Comparison of ENCODE assay signal across 9 cellular contexts in genomic region chr2:101149241-101150192, GRCh38. TPM values are rescaled to one million over a fixed set of nuclear protein-coding genes. Genes with fewer than 3 reads are reported as not detected.
DNase-seq lines count a peak whose midpoint lies in the region; ATAC-seq, FAIRE-seq and TF ChIP-seq lines count a peak whose summit lies in the region.
"Had no signal": no experiment of that assay in that cellular context is flagged by ENCODE, and none has a peak within 500 bp of the region (broad histone marks: within the 10 kb centered on the region; RNA-seq: fewer than 3 reads in every experiment).

No MANE protein-coding gene starts in this region.

- H3K9ac ChIP-seq in ES-I3 (ENCODE audit: low read depth, low read length) = peak overlapping the region; percentile 77; the same call in 1 of the 2 replicates
- H3K9ac ChIP-seq in H1 (replicated peaks in 1 of 4; ENCODE audit: extremely low read depth in 1 of 4, low read depth in 3 of 4, low read length in 3 of 4) = no peak overlapping the region

- no peak overlapping the region for H4K8ac ChIP-seq in H1 (ENCODE audit: extremely low read depth, insufficient read depth, low read length)

- CTCF ChIA-PET in H1 (lab: Charles Lee; ENCODE audit: partially characterized antibody) = interaction anchor here (0.5 to 4.5 kb wide), 13 partner anchors 9 to 557 kb away, joined by 3 to 64 read pairs (median 3); no protein-coding TSS in a partner anchor
- CTCF ChIA-PET in GM10248 (lab: Yijun Ruan, JAX) = interaction anchor here (0.9 to 6.2 kb wide), 10 partner anchors 10 to 539 kb away, joined by 3 to 60 read pairs (median 4); partner anchors contain the start of gene RPL31

- TF ChIP-seq RAD21 in H1 (IDR thresholded peaks at IDR 0.05 in 1 of 2, conservative IDR thresholded peaks at IDR 0.05 in 1 of 2; ENCODE audit: low read depth in 2 of 2, low read length in 2 of 2) = no peak

- peaks cover 29% of the 10 kb centered on the region for H3K4me1 Mint-ChIP-seq in neural crest cell

- peak overlapping the region; percentile 67 to 89 for H3K4me2 ChIP-seq in H1 (ENCODE audit: insufficient read depth in 1 of 2, low read depth in 2 of 2, low read length in 2 of 2)

- peaks cover 0 to 55% of the 10 kb centered on the region in 2 experiments; a peak in 2 of 4 replicates for H3K79me2 ChIP-seq in H1 (ENCODE audit: control insufficient read depth in 1 of 2, insufficient read depth in 2 of 2, low read length in 2 of 2)

- no peak overlapping the region for H2BK12ac ChIP-seq in H1 (ENCODE audit: low read depth, low read length)

- H3K27me3 Mint-ChIP-seq in neural crest cell (ENCODE audit: low read depth) = peaks cover 52% of the 10 kb centered on the region

- no peak overlapping the region for H2AFZ ChIP-seq in H1 (ENCODE audit: low read length)

- H3K36me3 ChIP-seq in ES-I3 (ENCODE audit: insufficient read depth, low read length) (no peaks in the 10 kb centered on the region), H1 (ENCODE audit: control insufficient read depth in 2 of 4, insufficient read depth in 4 of 4, low read length in 3 of 4) (no peaks in the 10 kb centered on the region)

- no peak overlapping the region for H2BK120ac ChIP-seq in H1 (replicated peaks; ENCODE audit: low read depth, low read length)

- no peak overlapping the region for H3K23ac ChIP-seq in H1 (ENCODE audit: insufficient read length)

- H2BK5ac ChIP-seq in H1 (ENCODE audit: low read depth, low read length) = no peak overlapping the region; the same call in 1 of the 2 replicates

- H3K27me3 ChIP-seq in H1 (replicated peaks in 1 of 4; ENCODE audit: control insufficient read depth in 3 of 4, extremely low read depth in 1 of 4, insufficient read depth in 3 of 4, low read length in 3 of 4) = peaks cover 0 to 8% (median 2%) of the 10 kb centered on the region in 4 experiments; a peak in 4 of 7 replicates

- no peak for TF ChIP-seq EP300 in H1 (IDR thresholded peaks at IDR 0.05; ENCODE audit: borderline replicate concordance in 1 of 2, low read depth in 2 of 2, low read length in 2 of 2)

- peaks cover 21% of the 10 kb centered on the region for H3K23me2 ChIP-seq in H1 (ENCODE audit: low read depth, low read length)

- H3K9me3 Mint-ChIP-seq in neural crest cell = no peaks in the 10 kb centered on the region

- H4K5ac ChIP-seq in H1 (ENCODE audit: insufficient read length, low read depth, low read length) = no peak overlapping the region

- peak overlapping the region; percentile 51 to 81 (median 65); a peak in 6 of 8 replicates for H3K4me3 ChIP-seq in H1 (ENCODE audit: extremely low read depth in 1 of 4, insufficient read depth in 2 of 4, low read depth in 3 of 4, low read length in 4 of 4)

- peak; percentile 57 to 61 for DNase-seq in NOMO-1 (lab: John Stamatoyannopoulos, UW; ENCODE audit: unreplicated experiment in 2 of 2)
- no peak for DNase-seq in H1 (ENCODE audit: low read depth in 1 of 2, low spot score in 2 of 2)
- DNase-seq in neural crest cell (ENCODE audit: low read depth, low spot score) = no peak
- DNase-seq in medulla oblongata (ENCODE audit: extremely low spot score) = no peak
- no peak for DNase-seq in GM10248 (ENCODE audit: extremely low spot score)

- no peak overlapping the region for H3K27ac ChIP-seq in H1 (ENCODE audit: low read depth, low read length)

- H3K79me1 ChIP-seq in H1 (ENCODE audit: low read depth, low read length) = peaks cover 3% of the 10 kb centered on the region; the same call in 1 of the 2 replicates

- H3K4me3 Mint-ChIP-seq in neural crest cell = peak overlapping the region; percentile 79

- ATAC-seq in GM21717 (IDR thresholded peaks at IDR 0.05; ENCODE audit: unreplicated experiment) (no peak), GM18861 (IDR thresholded peaks at IDR 0.05; ENCODE audit: unreplicated experiment) (no peak)

- H3K4me1 ChIP-seq in ES-I3 (ENCODE audit: insufficient read depth, low read length) (peaks cover 31% of the 10 kb centered on the region), H1 (replicated peaks in 1 of 4; ENCODE audit: control insufficient read depth in 3 of 4, insufficient read depth in 4 of 4, low read length in 3 of 4) (peaks cover 9 to 20% (median 13%) of the 10 kb centered on the region in 4 experiments)

- no peak overlapping the region for H3K14ac ChIP-seq in H1 (ENCODE audit: insufficient read length)

- no peak overlapping the region for H4K91ac ChIP-seq in H1 (replicated peaks; ENCODE audit: insufficient read length, low read length)

- H4K20me1 ChIP-seq in H1 (replicated peaks in 1 of 2; ENCODE audit: control insufficient read depth in 1 of 2, insufficient read depth in 2 of 2, low read length in 2 of 2) = peaks cover 0 to 2% of the 10 kb centered on the region in 2 experiments

- H3K27ac Mint-ChIP-seq in neural crest cell (ENCODE audit: unreplicated experiment) = no peak overlapping the region

- TF ChIP-seq CTCF in H1 (IDR thresholded peaks at IDR 0.05; ENCODE audit: control extremely low read depth in 1 of 3, insufficient read depth in 1 of 3, low read depth in 1 of 3, low read length in 3 of 3) (no peak), neural crest cell (conservative IDR thresholded peaks at IDR 0.05) (no peak), GM10248 (IDR thresholded peaks at IDR 0.05; ENCODE audit: control extremely low read depth, extremely low read depth, low read depth, missing control alignments) (no peak)

- H2BK15ac ChIP-seq in H1 (ENCODE audit: low read length) = 0 out of 2 replicates have a peak overlapping the region, but pooled peaks have one; percentile 14

- no peak overlapping the region for H3K4ac ChIP-seq in H1 (replicated peaks; ENCODE audit: insufficient read length, low read depth, low read length)

- H3K56ac ChIP-seq in H1 (replicated peaks; ENCODE audit: insufficient read length, low read depth, low read length) = no peak overlapping the region

- no peak overlapping the region for H2BK20ac ChIP-seq in H1 (ENCODE audit: low read length)

- WGBS in H1 (ENCODE audit: extremely low coverage in 1 of 2, insufficient coverage in 1 of 2, insufficient read length in 1 of 2, insufficient replicate concordance in 2 of 2, low coverage in 1 of 2, low lambda C conversion rate in 2 of 2, missing lambda C conversion rate in 1 of 2), 2 experiments = 67% methylated on average over 21 of the region's 21 CpGs; no CpG with 5 or more reads in 1 of the 2 experiments

- no peak overlapping the region for H2AK5ac ChIP-seq in H1 (ENCODE audit: low read depth, low read length)

- TF ChIP-seq POLR2A in H1 (IDR thresholded peaks at IDR 0.05; ENCODE audit: control extremely low read depth in 1 of 2, low read depth in 2 of 2, low read length in 2 of 2) = no peak

- peak overlapping the region; percentile 66; the same call in 1 of the 2 replicates for H3K18ac ChIP-seq in H1 (ENCODE audit: extremely low read depth, low read length)

- no peaks in the 10 kb centered on the region for H3K36me3 Mint-ChIP-seq in neural crest cell (ENCODE audit: low read depth)

- POLR2A ChIA-PET in H1 (lab: Charles Lee; ENCODE audit: partially characterized antibody) = interaction anchor here (0.9 to 16.5 kb wide), 10 partner anchors 9 to 144 kb away, joined by 3 to 151 read pairs (median 6); partner anchors contain the start of gene RPL31
- POLR2A ChIA-PET in GM10248 (lab: Yijun Ruan, JAX) = no interaction called here

- no peaks in the 10 kb centered on the region for H3K9me3 ChIP-seq in ES-I3 (ENCODE audit: control insufficient read depth, insufficient read depth, low read length)
- H3K9me3 ChIP-seq in H1 (ENCODE audit: insufficient read depth in 2 of 2, low read depth in 1 of 2, low read length in 1 of 2) = no peaks in the 10 kb centered on the region

- no peak for FAIRE-seq in H1 (lab: Jason Lieb, UNC)
- FAIRE-seq: islet of Langerhans had no signal

TF ChIP-seq in H1, 55 proteins besides CTCF, POLR2A, EP300 and RAD21:
- TF ChIP-seq HDAC2 (IDR thresholded peaks at IDR 0.05; ENCODE audit: borderline replicate concordance in 1 of 2, low read depth in 2 of 2, low read length in 2 of 2) = no peak
- no peak for TF ChIP-seq KDM4A (IDR thresholded peaks at IDR 0.05; ENCODE audit: low read depth, low read length, severe bottlenecking)
- no peak for TF ChIP-seq TEAD4 (IDR thresholded peaks at IDR 0.05; ENCODE audit: low read depth, low read length)
- no peak for TF ChIP-seq EZH2 (IDR thresholded peaks at IDR 0.05; ENCODE audit: low read depth, low read length, severe bottlenecking)
- no peak for TF ChIP-seq EGR1 (IDR thresholded peaks at IDR 0.05; ENCODE audit: borderline replicate concordance, low read depth, low read length)
- no peak for TF ChIP-seq KDM5A (IDR thresholded peaks at IDR 0.05; ENCODE audit: low read length)
- TF ChIP-seq ATF3 (IDR thresholded peaks at IDR 0.05; ENCODE audit: insufficient read depth, low read depth, low read length) = no peak

RNA-seq across cellular contexts. Expression of gene TBC1D8, which starts 1.7 kb away (rescaled TPM):
- total RNA-seq in H1 (2021; fragmentation: NEBNext Ultra II Directional; extraction: Animal tissue kit (Norgen Biotek cat#: 25700)) = 21.8 and 24.0 TPM in 2 replicates
- polyA plus RNA-seq in H1 (2011; rRNA removed) = 20.8 and 27.2 TPM in 2 replicates
- 24.9 TPM for polyA plus RNA-seq in H1 (2011; cell fraction: cytosol; rRNA removed)
- 87.3 TPM for polyA plus RNA-seq in H1 (2011; cell fraction: nucleus; rRNA removed)
- polyA plus RNA-seq in H1 (2012, experiment 1 of 2) = 21.5 to 24.8 TPM (median 23.1 TPM) in 4 replicates
- polyA plus RNA-seq in H1 (2012, experiment 2 of 2) = 7.7 TPM
- polyA plus RNA-seq in H1 (2013, experiment 1 of 2) = 14.1 TPM
- 14.4 TPM for polyA plus RNA-seq in H1 (2013, experiment 2 of 2)
- 40.6 and 53.8 TPM in 2 replicates for polyA minus RNA-seq in H1 (2011; rRNA and poly(A)+ RNA removed)
- 13.4 TPM for polyA minus RNA-seq in H1 (2011; cell fraction: cytosol; rRNA and poly(A)+ RNA removed)
- 50.2 TPM for polyA minus RNA-seq in H1 (2011; cell fraction: nucleus; rRNA and poly(A)+ RNA removed)
- total RNA-seq in neural crest cell = 7.8 and 8.8 TPM in 2 replicates

Comparison
In these comparisons a context has a peak if more than half of its experiments do, and no peak if none do; other contexts are left out.
1. DNase-seq: peak in NOMO-1 (2 of 2); none in H1 (0 of 2), neural crest cell (single experiment), medulla oblongata (single experiment) and GM10248 (single experiment).